ENCODE assay signal across 8 cellular contexts in genomic region chr3:66499881-66500574, GRCh38. TPM values are rescaled to one million over a fixed set of nuclear protein-coding genes. Genes with fewer than 3 reads are reported as not detected.
DNase-seq lines count a peak whose midpoint lies in the region; ATAC-seq and TF ChIP-seq lines count a peak whose summit lies in the region.

No MANE protein-coding gene starts in this region.

- H3K4me3 Mint-ChIP-seq in Calu3 (ENCODE audit: low read depth, unreplicated experiment): peak overlapping the region; percentile 98

- H3K9me3 ChIP-seq in HUES6 (ENCODE audit: control insufficient read depth, insufficient read depth, low read depth, low read length) (no peaks in the 10 kb centered on the region), osteoblast (ENCODE audit: low read depth, low read length) (no peaks in the 10 kb centered on the region)

- no TSS peak for BruUV-seq in Calu3 (replicated peaks; lab: Mats Ljungman, UMichigan)

- H3K27me3 ChIP-seq in HUES6 (ENCODE audit: control insufficient read depth, insufficient read depth, low read length) (no peaks in the 10 kb centered on the region), foreskin keratinocyte (peaks cover 16% of the 10 kb centered on the region), osteoblast (ENCODE audit: insufficient read depth, low read length) (peaks cover 30% of the 10 kb centered on the region)

- H3K9me3 Mint-ChIP-seq in Calu3 (ENCODE audit: low read depth, unreplicated experiment): no peaks in the 10 kb centered on the region

- H3K79me2 ChIP-seq in osteoblast (ENCODE audit: insufficient read depth, low read length): no peaks in the 10 kb centered on the region

- peak overlapping the region; percentile 89 for H3K4me2 ChIP-seq in osteoblast (ENCODE audit: insufficient read depth, low read length)

- no peaks in the 10 kb centered on the region for H4K20me1 ChIP-seq in osteoblast (ENCODE audit: insufficient read depth, low read length)

- H3K36me3 ChIP-seq in HUES6 (ENCODE audit: control insufficient read depth, insufficient read depth, low read length): no peaks in the 10 kb centered on the region
- no peaks in the 10 kb centered on the region for H3K36me3 ChIP-seq in osteoblast (ENCODE audit: insufficient read depth, low read length)

- TF ChIP-seq CTCF in Calu3 (IDR thresholded peaks at IDR 0.05; ENCODE audit: unreplicated experiment) (no peak), foreskin keratinocyte (conservative IDR thresholded peaks at IDR 0.05) (no peak), osteoblast (IDR thresholded peaks at IDR 0.05; ENCODE audit: extremely low read depth, low read depth, low read length) (no peak)

- DNase-seq in Calu3 (peak; percentile 37), foreskin keratinocyte (no peak), osteoblast (ENCODE audit: insufficient read length, low spot score, missing footprints) (peak; percentile 87), NCI-H187 (lab: John Stamatoyannopoulos, UW) (no peak), NCI-H2029 (lab: John Stamatoyannopoulos, UW) (no peak)
- peak; percentile 10 to 25 for DNase-seq in activated T-helper 1 cell treated with anti-CD3 and anti-CD28 coated beads, Interleukin-2, amount 50 U/mL, for 16 hours (ENCODE audit: low read depth in 1 of 2, low spot score in 1 of 2)

- H3K4me3 ChIP-seq in HUES6 (ENCODE audit: low read depth, low read length) (peak overlapping the region; percentile 98), osteoblast (ENCODE audit: insufficient read depth, low read length) (peak overlapping the region; percentile 81)

- intact Hi-C loops in Calu3 (cut with micrococcal nuclease; ENCODE audit: unreplicated experiment): loop anchor here (2.0 to 5.0 kb wide), 2 partner anchors 19 to 312 kb away; no protein-coding TSS in a partner anchor

- peak overlapping the region; percentile 84 for H2AFZ ChIP-seq in osteoblast (ENCODE audit: low read length)

- no peaks in the 10 kb centered on the region for H3K27me3 Mint-ChIP-seq in Calu3 (ENCODE audit: unreplicated experiment)

- H3K27ac Mint-ChIP-seq in Calu3 (ENCODE audit: unreplicated experiment): peak overlapping the region; percentile 74

- peak overlapping the region; percentile 95 for H3K9ac ChIP-seq in HUES6 (ENCODE audit: low read length)

- CTCF ChIA-PET in Calu3 (lab: Charles Lee): no interaction called here

- peak; percentile 17 for ATAC-seq in GM21423 (IDR thresholded peaks at IDR 0.05; ENCODE audit: unreplicated experiment)
- ATAC-seq in foreskin keratinocyte: peak; percentile 1

- H3K36me3 Mint-ChIP-seq in Calu3 (ENCODE audit: insufficient read depth, unreplicated experiment): peaks cover 24% of the 10 kb centered on the region

- H3K27ac ChIP-seq in HUES6 (ENCODE audit: low read depth, low read length) (peak overlapping the region; percentile 82; the same call in 1 of the 2 replicates), foreskin keratinocyte (peak overlapping the region; percentile 46), osteoblast (ENCODE audit: low read depth, low read length) (peak overlapping the region; percentile 25)

- peaks cover 38% of the 10 kb centered on the region for H3K4me1 Mint-ChIP-seq in Calu3 (ENCODE audit: low read depth, unreplicated experiment)

- peaks cover 61% of the 10 kb centered on the region for H3K4me1 ChIP-seq in HUES6 (ENCODE audit: control insufficient read depth, insufficient read depth, low read length)
- H3K4me1 ChIP-seq in foreskin keratinocyte: no peaks in the 10 kb centered on the region
- H3K4me1 ChIP-seq in osteoblast (ENCODE audit: insufficient read depth, low read length): peaks cover 5% of the 10 kb centered on the region

RNA-seq across cellular contexts. Expression of gene LRIG1, which starts 0.8 kb away (rescaled TPM):
- 10.0 and 14.7 TPM in 2 replicates for total RNA-seq in Calu3 (2022)
- total RNA-seq in foreskin keratinocyte: 7.9 and 15.2 TPM in 2 replicates
- polyA plus RNA-seq in foreskin keratinocyte: 2.6 and 6.8 TPM in 2 replicates
- total RNA-seq in osteoblast: 14.1 and 16.5 TPM in 2 replicates

Comparison
In these comparisons a context has a peak if more than half of its experiments do, and no peak if none do; other contexts are left out.
1. DNase-seq: peak in Calu3 (single experiment), activated T-helper 1 cell treated with anti-CD3 and anti-CD28 coated beads, Interleukin-2, amount 50 U/mL, for 16 hours (2 of 2) and osteoblast (single experiment); none in foreskin keratinocyte (0 of 2), NCI-H187 (0 of 2) and NCI-H2029 (single experiment).
2. H3K27ac ChIP-seq: peak in every context shown above with its lines; median percentile 82 in HUES6; 46 in foreskin keratinocyte; 25 in osteoblast.